ENCODE assay signal across 8 cellular contexts in the genomic region with DNA sequence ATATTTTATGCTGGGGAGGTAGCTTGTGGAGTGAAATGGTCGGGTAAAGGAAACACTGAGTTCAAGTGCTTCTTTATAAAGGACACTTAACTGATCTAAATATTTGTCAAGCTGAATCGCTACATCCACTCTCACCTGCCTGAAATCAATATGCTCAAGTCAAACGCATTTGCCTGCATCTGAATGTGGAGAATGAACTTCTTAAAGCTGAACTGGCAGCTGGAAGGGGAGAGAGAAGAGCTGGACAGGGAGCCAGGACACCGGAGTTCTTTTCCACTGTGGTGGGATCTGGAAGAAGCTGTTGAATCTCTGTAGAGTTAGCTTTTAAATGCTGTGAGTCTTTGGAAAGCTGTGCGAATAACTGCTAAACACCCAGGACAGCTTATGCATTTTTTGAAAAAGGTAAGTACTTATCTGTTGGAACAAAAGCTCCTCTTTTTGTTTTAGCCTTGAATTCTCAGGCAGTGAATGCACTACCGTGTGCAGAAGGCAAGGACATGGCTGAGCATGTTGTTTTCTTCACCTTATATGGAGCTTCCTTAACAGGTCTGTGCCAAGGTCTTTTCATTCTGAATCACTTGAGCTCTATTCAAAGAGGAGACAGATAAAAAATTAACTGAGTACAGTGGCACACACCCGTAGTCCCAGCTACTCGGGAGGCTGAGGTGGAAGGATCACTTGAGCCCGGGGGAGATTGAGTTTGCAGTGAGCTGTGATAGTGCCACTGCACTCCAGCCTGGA.
DNase-seq lines count a peak whose midpoint lies in the region; ATAC-seq, FAIRE-seq and TF ChIP-seq lines count a peak whose summit lies in the region.

No MANE protein-coding gene starts in this region.

- H3K4me3 ChIP-seq in naive thymus-derived CD4-positive, alpha-beta T cell (ENCODE audit: low read length), result no peak overlapping the region

- no peaks in the 10 kb centered on the region for H3K9me3 ChIP-seq in naive thymus-derived CD4-positive, alpha-beta T cell (ENCODE audit: control insufficient read depth in 2 of 3, low read length in 3 of 3)

- peak overlapping the region in 5 of 10 donors; percentile 21 to 63 (median 45) for H3K4me3 Mint-ChIP-seq in naive thymus-derived CD4-positive, alpha-beta T cell
- no peak overlapping the region for H3K4me3 Mint-ChIP-seq in progenitor cell of endocrine pancreas (ENCODE audit: low read depth)

- CTCF ChIA-PET in naive thymus-derived CD4-positive, alpha-beta T cell (lab: Charles Lee), result interaction anchor here (0.7 to 1.0 kb wide), 4 partner anchors 8 to 790 kb away, joined by 3 to 4 read pairs (median 3); a partner anchor contains a TSS

- peak overlapping the region in 3 of 9 donors; percentile 6 to 77 (median 62) for H3K27ac Mint-ChIP-seq in naive thymus-derived CD4-positive, alpha-beta T cell
- no peak overlapping the region for H3K27ac Mint-ChIP-seq in progenitor cell of endocrine pancreas

- FAIRE-seq in GM19239 (lab: Jason Lieb, UNC), result no peak

- peaks cover 0 to 27% of the 10 kb centered on the region in 2 donors for H3K4me1 ChIP-seq in naive thymus-derived CD4-positive, alpha-beta T cell (ENCODE audit: control insufficient read depth in 2 of 2, insufficient read depth in 2 of 2, low read length in 2 of 2)

- peaks cover 0 to 52% (median 17%) of the 10 kb centered on the region in 7 donors for H3K4me1 Mint-ChIP-seq in naive thymus-derived CD4-positive, alpha-beta T cell
- peaks cover 7% of the 10 kb centered on the region for H3K4me1 Mint-ChIP-seq in progenitor cell of endocrine pancreas (ENCODE audit: low read depth)

- in situ Hi-C loops in G401 (cut with HindIII; ENCODE audit: low sequenced_read_pairs), result no loop called here

- peaks cover 0 to 3% (median 0%) of the 10 kb centered on the region in 11 donors for H3K9me3 Mint-ChIP-seq in naive thymus-derived CD4-positive, alpha-beta T cell
- no peaks in the 10 kb centered on the region for H3K9me3 Mint-ChIP-seq in progenitor cell of endocrine pancreas (ENCODE audit: low read depth)

- POLR2A ChIA-PET in naive thymus-derived CD4-positive, alpha-beta T cell (lab: Charles Lee), result interaction anchor here (0.5 to 2.4 kb wide), 9 partner anchors 9 to 192 kb away, joined by 3 to 26 read pairs (median 3); a partner anchor contains a TSS

- H3K36me3 ChIP-seq in naive thymus-derived CD4-positive, alpha-beta T cell (ENCODE audit: control insufficient read depth in 2 of 3, insufficient read depth in 3 of 3, low read length in 3 of 3), result no peaks in the 10 kb centered on the region

- no peak overlapping the region for H3K27ac ChIP-seq in naive thymus-derived CD4-positive, alpha-beta T cell (ENCODE audit: low read depth, low read length)

- no peaks in the 10 kb centered on the region for H3K27me3 Mint-ChIP-seq in naive thymus-derived CD4-positive, alpha-beta T cell
- H3K27me3 Mint-ChIP-seq in progenitor cell of endocrine pancreas, result peaks cover 7% of the 10 kb centered on the region

- DNase-seq in G401 (ENCODE audit: low spot score) (peak; percentile 50), amniotic epithelial cell (ENCODE audit: low read depth) (peak; percentile 93), progenitor cell of endocrine pancreas (ENCODE audit: low spot score, unreplicated experiment) (no peak), GM19239 (ENCODE audit: insufficient read length, low spot score) (no peak), NCI-H2227 treated with DMSO at 0.1 percent for 48 hours (lab: John Stamatoyannopoulos, UW) (no peak), NOMO-1 treated with DMSO at 0.1 percent for 48 hours (lab: John Stamatoyannopoulos, UW; ENCODE audit: unreplicated experiment) (no peak)
- DNase-seq in naive thymus-derived CD4-positive, alpha-beta T cell, result peak in 3 of 9 donors; percentile 22 to 32 (median 31)

- no peak for TF ChIP-seq CTCF in progenitor cell of endocrine pancreas (IDR thresholded peaks at IDR 0.05; ENCODE audit: unreplicated experiment)

- peak; percentile 69 for ATAC-seq in HG03442 (IDR thresholded peaks at IDR 0.05; ENCODE audit: unreplicated experiment)
- peak; percentile 28 for ATAC-seq in naive thymus-derived CD4-positive, alpha-beta T cell

- intact Hi-C loops in naive thymus-derived CD4-positive, alpha-beta T cell (cut with micrococcal nuclease), result loop anchor here (2.0 to 10.0 kb wide), 3 partner anchors 73 to 235 kb away; no protein-coding TSS in a partner anchor

- H3K27me3 ChIP-seq in naive thymus-derived CD4-positive, alpha-beta T cell (ENCODE audit: control insufficient read depth in 2 of 2, insufficient read depth in 2 of 2, low read length in 2 of 2), result no peaks in the 10 kb centered on the region

- peaks cover 0 to 9% (median 0%) of the 10 kb centered on the region in 5 donors for H3K36me3 Mint-ChIP-seq in naive thymus-derived CD4-positive, alpha-beta T cell
- H3K36me3 Mint-ChIP-seq in progenitor cell of endocrine pancreas (ENCODE audit: insufficient read depth), result no peaks in the 10 kb centered on the region

Comparison
In these comparisons a context has a peak if more than half of its experiments do, and no peak if none do; other contexts are left out.
1. DNase-seq: peak in G401 (single experiment) and amniotic epithelial cell (single experiment); none in progenitor cell of endocrine pancreas (single experiment), GM19239 (single experiment), NCI-H2227 treated with DMSO at 0.1 percent for 48 hours (single experiment) and NOMO-1 treated with DMSO at 0.1 percent for 48 hours (single experiment).